13 cellular contexts compared by ENCODE assay signal in genomic region chr5:1316941-1317340, GRCh38. TPM values are rescaled to one million over a fixed set of nuclear protein-coding genes. Genes with fewer than 3 reads are reported as not detected.
DNase-seq lines count a peak whose midpoint lies in the region; ATAC-seq, FAIRE-seq and TF ChIP-seq lines count a peak whose summit lies in the region.
"Had no signal": no experiment of that assay in that cellular context is flagged by ENCODE, and none has a peak within 500 bp of the region (broad histone marks: within the 10 kb centered on the region; RNA-seq: fewer than 3 reads in every experiment).

No MANE protein-coding gene starts in this region.

- H3K27ac ChIP-seq in C4-2B (peak overlapping the region; percentile 89), lower lobe of right lung (peak overlapping the region; percentile 58)

- no peak for ATAC-seq in lower lobe of right lung
- ATAC-seq in HG03378 (IDR thresholded peaks at IDR 0.05; ENCODE audit: unreplicated experiment) = no peak
- ATAC-seq in GM21447 (IDR thresholded peaks at IDR 0.05; ENCODE audit: unreplicated experiment) = no peak

- no peak overlapping the region for H3K4me3 Mint-ChIP-seq in activated CD4-positive, alpha-beta memory T cell treated with anti-CD3 and anti-CD28 coated beads for 36 hours

- peaks cover under 1% of the 10 kb centered on the region for H3K9me3 Mint-ChIP-seq in activated CD4-positive, alpha-beta memory T cell treated with anti-CD3 and anti-CD28 coated beads for 36 hours

- no peak for TF ChIP-seq CTCF in C4-2B (conservative IDR thresholded peaks at IDR 0.05)
- TF ChIP-seq CTCF in lower lobe of right lung (IDR thresholded peaks at IDR 0.05) = no peak

- no peak overlapping the region for H3K4me3 ChIP-seq in lower lobe of right lung
- H3K4me3 ChIP-seq: right lobe of liver had no signal

- no peaks in the 10 kb centered on the region for H3K27me3 Mint-ChIP-seq in activated CD4-positive, alpha-beta memory T cell treated with anti-CD3 and anti-CD28 coated beads for 36 hours

- H3K27ac Mint-ChIP-seq in activated CD4-positive, alpha-beta memory T cell treated with anti-CD3 and anti-CD28 coated beads for 36 hours = peak overlapping the region; percentile 89

- DNase-seq in GM12892 (ENCODE audit: insufficient read length) (peak; percentile 13), lower lobe of right lung (peak; percentile 10), LoVo (ENCODE audit: low spot score) (no peak), glomerular visceral epithelial cell (ENCODE audit: extremely low spot score) (no peak)
- DNase-seq in activated CD4-positive, alpha-beta memory T cell treated with anti-CD3 and anti-CD28 coated beads for 36 hours = no peak
- DNase-seq: anterior cingulate cortex, EL, MV-4-11 had no signal

- CTCF ChIA-PET in activated CD4-positive, alpha-beta memory T cell treated with anti-CD3 and anti-CD28 coated beads for 36 hours (lab: Charles Lee) = interaction anchor here (0.9 kb wide), 1 partner anchor 28 kb away, joined by 3 read pairs; the partner anchor contains the start of gene CLPTM1L

- H3K4me1 Mint-ChIP-seq in activated CD4-positive, alpha-beta memory T cell treated with anti-CD3 and anti-CD28 coated beads for 36 hours (ENCODE audit: low read depth) = peaks cover 54% of the 10 kb centered on the region

- no peaks in the 10 kb centered on the region for H3K27me3 ChIP-seq in lower lobe of right lung (ENCODE audit: low read depth)
- H3K27me3 ChIP-seq: right lobe of liver had no signal

- peaks cover 51% of the 10 kb centered on the region for H3K36me3 ChIP-seq in lower lobe of right lung

- peaks cover 29% of the 10 kb centered on the region for H3K4me1 ChIP-seq in lower lobe of right lung

- H3K36me3 Mint-ChIP-seq in activated CD4-positive, alpha-beta memory T cell treated with anti-CD3 and anti-CD28 coated beads for 36 hours = peaks cover 23% of the 10 kb centered on the region

- no peak for TF ChIP-seq POLR2A in GM12892 (IDR thresholded peaks at IDR 0.05; ENCODE audit: low read depth, low read length)

- POLR2A ChIA-PET in activated CD4-positive, alpha-beta memory T cell treated with anti-CD3 and anti-CD28 coated beads for 36 hours (lab: Charles Lee) = no interaction called here

- H3K9me3 ChIP-seq in lower lobe of right lung = no peaks in the 10 kb centered on the region
- H3K9me3 ChIP-seq: right lobe of liver had no signal

- intact Hi-C loops in activated CD4-positive, alpha-beta memory T cell treated with anti-CD3 and anti-CD28 coated beads for 36 hours (cut with micrococcal nuclease) = loop anchor here (5.0 kb wide), 2 partner anchors 170 to 475 kb away; no protein-coding TSS in a partner anchor
- intact Hi-C loops in lower lobe of right lung (cut with DNase I) = no loop called here

- FAIRE-seq in GM12892 (lab: Jason Lieb, UNC) = no peak
- FAIRE-seq: endometrium had no signal

RNA-seq across cellular contexts. Expression of gene TERT, which starts 22.1 kb away (rescaled TPM):
- 0.15 TPM for polyA plus RNA-seq in GM12892 (2012; ENCODE audit: missing spikeins)
- 1 to 10 TPM; 4.7 to 7.3 TPM for total RNA-seq in activated CD4-positive, alpha-beta memory T cell treated with anti-CD3 and anti-CD28 coated beads for 36 hours
- not detected for total RNA-seq in lower lobe of right lung
- total RNA-seq: right lobe of liver had no signal

RNA-seq across cellular contexts. Expression of gene CLPTM1L, which starts 28.0 kb away (rescaled TPM):
- 44.0 TPM for polyA plus RNA-seq in GM12892 (2012; ENCODE audit: missing spikeins)
- 10 to 100 TPM; 70.1 to 72.9 TPM for total RNA-seq in activated CD4-positive, alpha-beta memory T cell treated with anti-CD3 and anti-CD28 coated beads for 36 hours
- total RNA-seq in lower lobe of right lung = 135 TPM

Comparison
In these comparisons a context has a peak if more than half of its experiments do, and no peak if none do; other contexts are left out.
1. DNase-seq: peak in GM12892 (single experiment) and lower lobe of right lung (single experiment); none in activated CD4-positive, alpha-beta memory T cell treated with anti-CD3 and anti-CD28 coated beads for 36 hours (single experiment), LoVo (single experiment) and glomerular visceral epithelial cell (single experiment).